8 cellular contexts compared by ENCODE assay signal in genomic region chr12:10395390-10395998, GRCh38. TPM values are rescaled to one million over a fixed set of nuclear protein-coding genes. Genes with fewer than 3 reads are reported as not detected.
A peak's percentile ranks its signal among the peaks of the same experiment; 100 is the strongest.
DNase-seq lines count a peak whose midpoint lies in the region; ATAC-seq and TF ChIP-seq lines count a peak whose summit lies in the region.

No MANE protein-coding gene starts in this region.

- H3K4me3 ChIP-seq in GM06990 (replicated peaks; ENCODE audit: low read depth, low read length) (no peak overlapping the region), upper lobe of right lung (no peak overlapping the region), dorsolateral prefrontal cortex (peak overlapping the region in 20 of 59 donors; percentile 0 to 49 (median 22))

- no peak for TF ChIP-seq CTCF in GM06990 (IDR thresholded peaks at IDR 0.05; ENCODE audit: insufficient read depth, low read length, poor library complexity, severe bottlenecking)
- TF ChIP-seq CTCF in upper lobe of right lung (IDR thresholded peaks at IDR 0.05): no peak
- TF ChIP-seq CTCF in dorsolateral prefrontal cortex (IDR thresholded peaks at IDR 0.05 in 54 of 56, conservative IDR thresholded peaks at IDR 0.05 in 2 of 56; ENCODE audit: low read depth in 1 of 56, partially characterized antibody in 56 of 56): no peak

- peak; percentile 41 for ATAC-seq in activated naive CD8-positive, alpha-beta T cell treated with anti-CD3 and anti-CD28 coated beads, Interleukin-2, amount 50 U/mL, for 24 hours
- ATAC-seq in upper lobe of right lung: peak; percentile 87

- peak overlapping the region; percentile 75 for H3K4me3 Mint-ChIP-seq in activated naive CD8-positive, alpha-beta T cell treated with anti-CD3 and anti-CD28 coated beads, Interleukin-2, amount 50 U/mL, for 24 hours

- H3K36me3 ChIP-seq in GM06990 (ENCODE audit: control insufficient read depth, insufficient read depth, low read length) (no peaks in the 10 kb centered on the region), upper lobe of right lung (no peaks in the 10 kb centered on the region)

- H3K4me1 Mint-ChIP-seq in activated naive CD8-positive, alpha-beta T cell treated with anti-CD3 and anti-CD28 coated beads, Interleukin-2, amount 50 U/mL, for 24 hours: peaks cover 78% of the 10 kb centered on the region

- no peaks in the 10 kb centered on the region for H3K27me3 Mint-ChIP-seq in activated naive CD8-positive, alpha-beta T cell treated with anti-CD3 and anti-CD28 coated beads, Interleukin-2, amount 50 U/mL, for 24 hours

- peak; percentile 74 for DNase-seq in GM06990 (ENCODE audit: extremely low read depth, insufficient read length)
- DNase-seq in H4 (ENCODE audit: low spot score): peak; percentile 97
- peak; percentile 79 for DNase-seq in LoVo (ENCODE audit: low spot score)
- DNase-seq in activated naive CD8-positive, alpha-beta T cell treated with anti-CD3 and anti-CD28 coated beads, Interleukin-2, amount 50 U/mL, for 24 hours: no peak
- peak; percentile 44 for DNase-seq in left kidney (ENCODE audit: low read depth, low spot score)
- no peak for DNase-seq in upper lobe of right lung
- no peak for DNase-seq in dorsolateral prefrontal cortex
- DNase-seq in nucleus accumbens (lab: John Stamatoyannopoulos, UW): no peak

- peaks cover 10% of the 10 kb centered on the region for H3K36me3 Mint-ChIP-seq in activated naive CD8-positive, alpha-beta T cell treated with anti-CD3 and anti-CD28 coated beads, Interleukin-2, amount 50 U/mL, for 24 hours (ENCODE audit: low read depth)

- H3K27ac ChIP-seq in upper lobe of right lung: peak overlapping the region; percentile 74
- peak overlapping the region in 16 of 59 donors; percentile 8 to 62 (median 38) for H3K27ac ChIP-seq in dorsolateral prefrontal cortex

- H3K9me3 ChIP-seq in upper lobe of right lung: no peaks in the 10 kb centered on the region

- no peaks in the 10 kb centered on the region for H3K9me3 Mint-ChIP-seq in activated naive CD8-positive, alpha-beta T cell treated with anti-CD3 and anti-CD28 coated beads, Interleukin-2, amount 50 U/mL, for 24 hours

- peaks cover 16% of the 10 kb centered on the region for H3K4me1 ChIP-seq in upper lobe of right lung

- peak overlapping the region; percentile 96 for H3K27ac Mint-ChIP-seq in activated naive CD8-positive, alpha-beta T cell treated with anti-CD3 and anti-CD28 coated beads, Interleukin-2, amount 50 U/mL, for 24 hours

- H3K27me3 ChIP-seq in GM06990 (replicated peaks; ENCODE audit: control insufficient read depth, insufficient read depth, low read length) (no peaks in the 10 kb centered on the region), upper lobe of right lung (no peaks in the 10 kb centered on the region), dorsolateral prefrontal cortex (no peaks in the 10 kb centered on the region)

- intact Hi-C loops in upper lobe of right lung (cut with DNase I) (no loop called here), dorsolateral prefrontal cortex (cut with DNase I) (no loop called here)

RNA-seq across cellular contexts. Expression of gene KLRK1, which starts 5.7 kb away (rescaled TPM):
- not detected in 2 replicates for total RNA-seq in H4 (2014; rRNA removed; shearing (Covaris generic))
- total RNA-seq in upper lobe of right lung (8.1 TPM), dorsolateral prefrontal cortex (1 to 10 TPM in 41 of 120 experiments, under 1 TPM in 61, not detected in 18; 0.26 to 2.9 (median 0.90) TPM)

RNA-seq across cellular contexts. Expression of gene KLRC4, which starts 14.1 kb away (rescaled TPM):
- not detected in 2 replicates for total RNA-seq in H4 (2014; rRNA removed; shearing (Covaris generic))
- total RNA-seq in upper lobe of right lung: 1.9 TPM
- total RNA-seq in dorsolateral prefrontal cortex: 1 to 10 TPM in 85 of 120 experiments, under 1 TPM in 19, not detected in 16; 0.48 to 6.1 (median 1.6) TPM

RNA-seq across cellular contexts. Expression of gene KLRC3, which starts 24.9 kb away (rescaled TPM):
- 0.37 TPM in 1 of 2 replicates, not detected in the other for total RNA-seq in H4 (2014; rRNA removed; shearing (Covaris generic))
- total RNA-seq in upper lobe of right lung (not detected), dorsolateral prefrontal cortex (1 to 10 TPM in 70 of 120 experiments, under 1 TPM in 24, not detected in 26; 0.55 to 4.4 (median 1.4) TPM)

RNA-seq across cellular contexts. Expression of gene KLRC2, which starts 40.3 kb away (rescaled TPM):
- total RNA-seq in H4 (2014; rRNA removed; shearing (Covaris generic)): 0.23 TPM in 1 of 2 replicates, not detected in the other
- total RNA-seq in upper lobe of right lung (2.8 TPM), dorsolateral prefrontal cortex (10 to 100 TPM in 1 of 120 experiments, 1 to 10 TPM in 81, under 1 TPM in 15, not detected in 23; 0.51 to 10.3 (median 2.2) TPM)

RNA-seq across cellular contexts. Expression of gene KLRC1, which starts 57.7 kb away (rescaled TPM):
- total RNA-seq in H4 (2014; rRNA removed; shearing (Covaris generic)): not detected in 2 replicates
- 2.5 TPM for total RNA-seq in upper lobe of right lung
- total RNA-seq in dorsolateral prefrontal cortex: 1 to 10 TPM in 17 of 120 experiments, under 1 TPM in 27, not detected in 76; 0.31 to 4.0 (median 0.78) TPM

Comparison
In these comparisons a context has a peak if more than half of its experiments do, and no peak if none do; other contexts are left out.
1. DNase-seq: peak in GM06990 (single experiment), H4 (single experiment), LoVo (single experiment) and left kidney (single experiment); none in activated naive CD8-positive, alpha-beta T cell treated with anti-CD3 and anti-CD28 coated beads, Interleukin-2, amount 50 U/mL, for 24 hours (single experiment), upper lobe of right lung (single experiment), dorsolateral prefrontal cortex (0 of 10) and nucleus accumbens (0 of 56).